In genomic region chr2:85807756-85808155, GRCh38 we compare ENCODE assay signal across 1 cellular context.
TF ChIP-seq lines count a peak whose summit lies in the region.

No MANE protein-coding gene starts in this region.

TF ChIP-seq in HepG2, 621 proteins besides CTCF, POLR2A, EP300 and RAD21 (continued from another document):
- no peak for TF ChIP-seq ZNF180 (CRISPR knock-in tag; IDR thresholded peaks at IDR 0.05; ENCODE audit: borderline replicate concordance, low read depth)
- TF ChIP-seq ZNF142 (CRISPR knock-in tag; IDR thresholded peaks at IDR 0.05), result no peak
